16 cellular contexts compared by ENCODE assay signal in genomic region chr3:72673011-72673771, GRCh38.
DNase-seq lines count a peak whose midpoint lies in the region; ATAC-seq and TF ChIP-seq lines count a peak whose summit lies in the region.
"Had no signal": no experiment of that assay in that cellular context is flagged by ENCODE, and none has a peak within 500 bp of the region (broad histone marks: within the 10 kb centered on the region; RNA-seq: fewer than 3 reads in every experiment).

No MANE protein-coding gene starts in this region.

- no peak overlapping the region for H3K9ac ChIP-seq in endodermal cell (ENCODE audit: extremely low read depth, low read length, poor library complexity, severe bottlenecking)

- DNase-seq in GM12865 (ENCODE audit: low read depth) = peak; percentile 9
- DNase-seq in endodermal cell = no peak
- DNase-seq in stimulated activated naive CD8-positive, alpha-beta T cell treated with anti-CD3 and anti-CD28 coated beads, Interleukin-15, amount 100 ng/mL, for 72 hours = no peak
- DNase-seq: ACHN; CD8-positive, alpha-beta T cell; GF-D8; H9; NCI-H1092 treated with DMSO at 0.1 percent for 48 hours; NCI-H1694 treated with DMSO at 0.1 percent for 48 hours; NCI-H510A; PC-3 had no signal

- no peak overlapping the region for H3K4me3 Mint-ChIP-seq in endodermal cell
- H3K4me3 Mint-ChIP-seq in stimulated activated naive CD8-positive, alpha-beta T cell treated with anti-CD3 and anti-CD28 coated beads, Interleukin-15, amount 100 ng/mL, for 72 hours = no peak overlapping the region
- H3K4me3 Mint-ChIP-seq: CD8-positive, alpha-beta T cell; H9 had no signal

- peak; percentile 8; the same call in 1 of the 2 replicates for TF ChIP-seq RAD21 in Ishikawa (IDR thresholded peaks at IDR 0.05; ENCODE audit: low read depth)

- TF ChIP-seq EP300 in Ishikawa (IDR thresholded peaks at IDR 0.05; ENCODE audit: borderline replicate concordance) = no peak

- H3K27ac ChIP-seq in endodermal cell (ENCODE audit: low read depth, low read length) = no peak overlapping the region
- H3K27ac ChIP-seq: SJSA1 had no signal

- no peak overlapping the region for H3K27ac Mint-ChIP-seq in endodermal cell
- peak overlapping the region in 1 of 2 donors; percentile 45 for H3K27ac Mint-ChIP-seq in stimulated activated naive CD8-positive, alpha-beta T cell treated with anti-CD3 and anti-CD28 coated beads, Interleukin-15, amount 100 ng/mL, for 72 hours
- H3K27ac Mint-ChIP-seq: CD8-positive, alpha-beta T cell; H9 had no signal

- no peaks in the 10 kb centered on the region for H3K36me3 ChIP-seq in endodermal cell (ENCODE audit: control insufficient read depth, insufficient read depth, low read length)
- H3K36me3 ChIP-seq: SJSA1 had no signal

- peaks cover 9% of the 10 kb centered on the region for H3K27me3 ChIP-seq in endodermal cell (ENCODE audit: control insufficient read depth, insufficient read depth, low read length, poor library complexity, severe bottlenecking)
- H3K27me3 ChIP-seq: SJSA1 had no signal

- H3K4me3 ChIP-seq in GM12865 (ENCODE audit: low read depth, low read length) = no peak overlapping the region
- H3K4me3 ChIP-seq in endodermal cell (ENCODE audit: low read length) = no peak overlapping the region
- H3K4me3 ChIP-seq: SJSA1 had no signal

- no peaks in the 10 kb centered on the region for H3K9me3 ChIP-seq in endodermal cell (ENCODE audit: control insufficient read depth, low read length)
- H3K9me3 ChIP-seq: SJSA1 had no signal

- ATAC-seq in stimulated activated naive CD8-positive, alpha-beta T cell treated with anti-CD3 and anti-CD28 coated beads, Interleukin-15, amount 100 ng/mL, for 72 hours = peak; percentile 9
- ATAC-seq in HG03097 (IDR thresholded peaks at IDR 0.05; ENCODE audit: low FRiP score, unreplicated experiment) (no peak), HG03025 (IDR thresholded peaks at IDR 0.05; ENCODE audit: low FRiP score, unreplicated experiment) (no peak), HG03571 (IDR thresholded peaks at IDR 0.05; ENCODE audit: unreplicated experiment) (no peak)
- ATAC-seq: CD8-positive, alpha-beta T cell; PC-3 had no signal

- TF ChIP-seq CTCF in GM12865 (IDR thresholded peaks at IDR 0.05; ENCODE audit: insufficient read depth, low read depth, low read length, missing control alignments) (no peak), endodermal cell (conservative IDR thresholded peaks at IDR 0.05) (peak; percentile 25)

- H3K36me3 Mint-ChIP-seq in endodermal cell (ENCODE audit: low read depth) = no peaks in the 10 kb centered on the region
- H3K36me3 Mint-ChIP-seq: CD8-positive, alpha-beta T cell had no signal

- peaks cover 5% of the 10 kb centered on the region for H3K4me1 Mint-ChIP-seq in endodermal cell
- peaks cover 8% of the 10 kb centered on the region for H3K4me1 Mint-ChIP-seq in stimulated activated naive CD8-positive, alpha-beta T cell treated with anti-CD3 and anti-CD28 coated beads, Interleukin-15, amount 100 ng/mL, for 72 hours

- peaks cover 10% of the 10 kb centered on the region for H3K27me3 Mint-ChIP-seq in endodermal cell (ENCODE audit: insufficient read depth)
- no peaks in the 10 kb centered on the region for H3K27me3 Mint-ChIP-seq in stimulated activated naive CD8-positive, alpha-beta T cell treated with anti-CD3 and anti-CD28 coated beads, Interleukin-15, amount 100 ng/mL, for 72 hours

- 92 to 100% methylated on average over 1 to 7 of the region's 7 CpGs for WGBS in endodermal cell (ENCODE audit: insufficient coverage in 1 of 2, insufficient read length in 1 of 2), 2 experiments

- no peaks in the 10 kb centered on the region for H3K4me1 ChIP-seq in endodermal cell (ENCODE audit: control insufficient read depth, insufficient read depth, low read length)

- no peaks in the 10 kb centered on the region for H3K9me3 Mint-ChIP-seq in endodermal cell
- no peaks in the 10 kb centered on the region for H3K9me3 Mint-ChIP-seq in stimulated activated naive CD8-positive, alpha-beta T cell treated with anti-CD3 and anti-CD28 coated beads, Interleukin-15, amount 100 ng/mL, for 72 hours
- H3K9me3 Mint-ChIP-seq: CD8-positive, alpha-beta T cell; H9 had no signal

TF ChIP-seq in Ishikawa, 13 proteins besides CTCF, POLR2A, EP300 and RAD21:
- TF ChIP-seq NFIC (IDR thresholded peaks at IDR 0.05) (no peak), CREB1 (IDR thresholded peaks at IDR 0.05; ENCODE audit: low read depth) (no peak), TEAD4 (IDR thresholded peaks at IDR 0.05) (no peak), ZBTB7A (IDR thresholded peaks at IDR 0.05; ENCODE audit: low read depth) (no peak), CEBPB (IDR thresholded peaks at IDR 0.05) (no peak), TCF12 (IDR thresholded peaks at IDR 0.05; ENCODE audit: low read depth) (no peak), TAF1 (IDR thresholded peaks at IDR 0.05; ENCODE audit: low read depth) (no peak), FOXM1 (IDR thresholded peaks at IDR 0.05; ENCODE audit: borderline replicate concordance, low read depth) (no peak), MAX (IDR thresholded peaks at IDR 0.05) (no peak), EGR1 (IDR thresholded peaks at IDR 0.05) (no peak), USF1 (IDR thresholded peaks at IDR 0.05) (no peak), REST (IDR thresholded peaks at IDR 0.05; ENCODE audit: low read depth) (no peak), YY1 (IDR thresholded peaks at IDR 0.05; ENCODE audit: low read depth) (no peak)
